ENCODE assay signal across 20 cellular contexts in genomic region chr5:159787837-159788236, GRCh38.
DNase-seq lines count a peak whose midpoint lies in the region; ATAC-seq and TF ChIP-seq lines count a peak whose summit lies in the region.
"Had no signal": no experiment of that assay in that cellular context is flagged by ENCODE, and none has a peak within 500 bp of the region (broad histone marks: within the 10 kb centered on the region; RNA-seq: fewer than 3 reads in every experiment).

No MANE protein-coding gene starts in this region.

- no peaks in the 10 kb centered on the region for H3K9me3 Mint-ChIP-seq in H9
- H3K9me3 Mint-ChIP-seq: activated naive CD8-positive, alpha-beta T cell treated with anti-CD3 and anti-CD28 coated beads for 36 hours; neural progenitor cell had no signal

- H3K27me3 Mint-ChIP-seq in H9 (ENCODE audit: low read depth) = no peaks in the 10 kb centered on the region; the same call in 1 of the 2 replicates

- TF ChIP-seq POLR2A in lower leg skin (IDR thresholded peaks at IDR 0.05) = no peak

- no peak overlapping the region for H2AFZ ChIP-seq in H9 (ENCODE audit: low read length)
- H2AFZ ChIP-seq: neural progenitor cell had no signal

- no peak overlapping the region for H3K56ac ChIP-seq in H9 (ENCODE audit: insufficient read length, low read depth, low read length)

- H3K23ac ChIP-seq in H9 (ENCODE audit: insufficient read length, low read depth, low read length) = no peak overlapping the region

- TF ChIP-seq CTCF in H9 (conservative IDR thresholded peaks at IDR 0.05) (no peak), ascending aorta (IDR thresholded peaks at IDR 0.05) (no peak), lung (IDR thresholded peaks at IDR 0.05; ENCODE audit: control extremely low read depth, extremely low read depth) (no peak), thoracic aorta (IDR thresholded peaks at IDR 0.05) (no peak), lower leg skin (IDR thresholded peaks at IDR 0.05) (no peak)

- H2AK5ac ChIP-seq in H9 (ENCODE audit: insufficient read length, low read length) = no peak overlapping the region

- H3K4me2 ChIP-seq in H9 (ENCODE audit: insufficient read depth, insufficient read length, low read length) = no peak overlapping the region
- H3K4me2 ChIP-seq: neural progenitor cell had no signal

- no CpG with 5 or more reads among the region's 2 CpGs for WGBS in H9 (ENCODE audit: extremely low coverage, insufficient read length, low lambda C conversion rate)
- WGBS in lung, 2 donors = 67 to 76% methylated on average over 2 of the region's 2 CpGs
- WGBS in lower leg skin, 2 donors = 46 to 60% methylated on average over 2 of the region's 2 CpGs

- H3K9me3 ChIP-seq in H9 (ENCODE audit: control insufficient read depth, low read depth, low read length) (no peaks in the 10 kb centered on the region), ascending aorta (no peaks in the 10 kb centered on the region), lung (ENCODE audit: control insufficient read depth in 2 of 2, insufficient read depth in 1 of 2, low read length in 1 of 2) (no peaks in the 10 kb centered on the region), thoracic aorta (no peaks in the 10 kb centered on the region)
- H3K9me3 ChIP-seq: HAP-1 had no signal

- no peaks in the 10 kb centered on the region for H3K79me1 ChIP-seq in H9 (ENCODE audit: insufficient read depth, low read depth, low read length, poor library complexity, severe bottlenecking)

- H2BK5ac ChIP-seq in H9 (ENCODE audit: insufficient read length, low read length) = no peak overlapping the region

- no peak for DNase-seq in H9
- DNase-seq in ascending aorta (ENCODE audit: low spot score in 2 of 2) = no peak
- peak; percentile 15 for DNase-seq in lung (ENCODE audit: low spot score)
- no peak for DNase-seq in thoracic aorta (ENCODE audit: low spot score)
- no peak for DNase-seq in NCI-H69 (lab: John Stamatoyannopoulos, UW)
- DNase-seq in lower leg skin (ENCODE audit: low spot score in 2 of 2) = no peak
- no peak for DNase-seq in NCI-H2171 treated with DMSO at 0.1 percent for 48 hours (lab: John Stamatoyannopoulos, UW)
- DNase-seq: activated naive CD8-positive, alpha-beta T cell treated with anti-CD3 and anti-CD28 coated beads for 36 hours; C1 segment of cervical spinal cord; DND-41; effector CD4-positive, alpha-beta T cell; foreskin melanocyte; hypothalamus; NCI-H1092 treated with DMSO at 0.1 percent for 48 hours; NCI-H2029 treated with DMSO at 0.1 percent for 48 hours; posterior cingulate gyrus had no signal

- H3K4me1 Mint-ChIP-seq in H9 = peaks cover 18 to 19% of the 10 kb centered on the region in 2 experiments
- H3K4me1 Mint-ChIP-seq: activated naive CD8-positive, alpha-beta T cell treated with anti-CD3 and anti-CD28 coated beads for 36 hours had no signal

- no peak overlapping the region for H3K18ac ChIP-seq in H9 (ENCODE audit: insufficient read length, low read depth, low read length)

- no peaks in the 10 kb centered on the region for H3K36me3 Mint-ChIP-seq in H9 (ENCODE audit: insufficient read depth in 1 of 3, low read depth in 3 of 3)
- H3K36me3 Mint-ChIP-seq: activated naive CD8-positive, alpha-beta T cell treated with anti-CD3 and anti-CD28 coated beads for 36 hours; neural progenitor cell had no signal

- H3K9ac ChIP-seq in H9 (ENCODE audit: extremely low read depth, insufficient read length, low read length) = no peak overlapping the region
- H3K9ac ChIP-seq: neural progenitor cell had no signal

- no peak overlapping the region for H3T11ph ChIP-seq in H9 (ENCODE audit: low read length)

- no peak overlapping the region for H3K4ac ChIP-seq in H9 (ENCODE audit: low read depth, low read length)

- H3K14ac ChIP-seq in H9 (ENCODE audit: insufficient read depth, low read length) = no peak overlapping the region

- no peaks in the 10 kb centered on the region for H3K27me3 ChIP-seq in H9 (ENCODE audit: insufficient read depth, low read length)
- H3K27me3 ChIP-seq in ascending aorta = no peaks in the 10 kb centered on the region
- peaks cover 3% of the 10 kb centered on the region for H3K27me3 ChIP-seq in lung (ENCODE audit: control insufficient read depth, insufficient read depth)
- no peaks in the 10 kb centered on the region for H3K27me3 ChIP-seq in thoracic aorta (replicated peaks; ENCODE audit: insufficient read depth)
- H3K27me3 ChIP-seq: neural progenitor cell had no signal

- H3K79me2 ChIP-seq in H9 (ENCODE audit: insufficient read depth, low read length) = no peaks in the 10 kb centered on the region

- H3K27ac ChIP-seq in H9 (ENCODE audit: insufficient read length, low read depth, low read length) (no peak overlapping the region), ascending aorta (peak overlapping the region; percentile 94 to 95), lung (ENCODE audit: low read depth in 1 of 2, low read length in 1 of 2) (peak overlapping the region in 1 of 2 donors; percentile 15), thoracic aorta (peak overlapping the region; percentile 87 to 92)
- H3K27ac ChIP-seq: epithelial cell of prostate, neural progenitor cell had no signal

- H3K4me3 ChIP-seq in ascending aorta = no peak overlapping the region
- no peak overlapping the region for H3K4me3 ChIP-seq in lung
- no peak overlapping the region for H3K4me3 ChIP-seq in thoracic aorta
- H3K4me3 ChIP-seq in lower leg skin (ENCODE audit: low read depth, poor library complexity, severe bottlenecking) = no peak overlapping the region
- H3K4me3 ChIP-seq: HAP-1, neural progenitor cell had no signal

- H3K4me1 ChIP-seq in H9 (ENCODE audit: insufficient read depth, low read length) (peaks cover 6% of the 10 kb centered on the region; the same call in 1 of the 2 replicates), ascending aorta (peaks cover 3 to 51% of the 10 kb centered on the region in 2 donors), lung (ENCODE audit: control insufficient read depth in 2 of 2, insufficient read depth in 2 of 2, low read length in 2 of 2) (no peaks in the 10 kb centered on the region), thoracic aorta (ENCODE audit: control insufficient read depth in 1 of 2, low read depth in 2 of 2) (peaks cover 23 to 65% of the 10 kb centered on the region in 2 donors)
- H3K4me1 ChIP-seq: HAP-1 had no signal

- no peak for ATAC-seq in lung (ENCODE audit: insufficient read depth, low FRiP score)
- no peak for ATAC-seq in thoracic aorta (ENCODE audit: insufficient number of reproducible peaks, low FRiP score, low read depth)
- no peak for ATAC-seq in HG03378 (IDR thresholded peaks at IDR 0.05; ENCODE audit: unreplicated experiment)

- no peak overlapping the region for H2BK12ac ChIP-seq in H9 (ENCODE audit: insufficient read length, low read depth, low read length)

- no peak overlapping the region for H3K4me3 Mint-ChIP-seq in H9
- H3K4me3 Mint-ChIP-seq: activated naive CD8-positive, alpha-beta T cell treated with anti-CD3 and anti-CD28 coated beads for 36 hours; neural progenitor cell had no signal

- H4K8ac ChIP-seq in H9 (replicated peaks; ENCODE audit: insufficient read length, low read depth, low read length) = no peak overlapping the region

- H4K20me1 ChIP-seq in H9 (ENCODE audit: control insufficient read depth, insufficient read depth, insufficient read length) = no peaks in the 10 kb centered on the region

- no peak overlapping the region for H2BK120ac ChIP-seq in H9 (ENCODE audit: low read depth, low read length, poor library complexity, severe bottlenecking)

- intact Hi-C loops in ascending aorta (cut with DNase I) (loop anchor here (2.0 to 10.0 kb wide), 2 partner anchors 95 to 187 kb away; no protein-coding TSS in a partner anchor), lower leg skin (cut with DNase I; ENCODE audit: low total_unique reads) (no loop called here)

- no peak overlapping the region for H3K27ac Mint-ChIP-seq in H9
- H3K27ac Mint-ChIP-seq: activated naive CD8-positive, alpha-beta T cell treated with anti-CD3 and anti-CD28 coated beads for 36 hours; neural progenitor cell had no signal

- H4K5ac ChIP-seq in H9 (ENCODE audit: insufficient read length, low read depth, low read length) = no peak overlapping the region

- no peak overlapping the region for H4K91ac ChIP-seq in H9 (ENCODE audit: insufficient read length, low read depth, low read length)

- peak overlapping the region; percentile 26 for H2BK20ac ChIP-seq in H9 (ENCODE audit: low read depth, low read length, poor library complexity, severe bottlenecking)

- H3K23me2 ChIP-seq in H9 (ENCODE audit: insufficient read length, low read depth, low read length, poor library complexity, severe bottlenecking) = no peaks in the 10 kb centered on the region

- H3K36me3 ChIP-seq in ascending aorta (no peaks in the 10 kb centered on the region), lung (ENCODE audit: control insufficient read depth in 2 of 2, insufficient read depth in 2 of 2, low read length in 2 of 2) (no peaks in the 10 kb centered on the region), thoracic aorta (no peaks in the 10 kb centered on the region)
- H3K36me3 ChIP-seq: HAP-1, neural progenitor cell had no signal

- no peak overlapping the region for H2BK15ac ChIP-seq in H9 (ENCODE audit: low read depth, low read length)
